12 cellular contexts compared by ENCODE assay signal in genomic region chr1:150513275-150513885, GRCh38. TPM values are rescaled to one million over a fixed set of nuclear protein-coding genes. Genes with fewer than 3 reads are reported as not detected.
A peak's percentile ranks its signal among the peaks of the same experiment; 100 is the strongest.
DNase-seq lines count a peak whose midpoint lies in the region; ATAC-seq and TF ChIP-seq lines count a peak whose summit lies in the region.
"Had no signal": no experiment of that assay in that cellular context is flagged by ENCODE, and none has a peak within 500 bp of the region (broad histone marks: within the 10 kb centered on the region; RNA-seq: fewer than 3 reads in every experiment).

No MANE protein-coding gene starts in this region.

- no peaks in the 10 kb centered on the region for H3K9me3 Mint-ChIP-seq in stimulated activated effector memory CD8-positive, alpha-beta T cell treated with anti-CD3 and anti-CD28 coated beads, Interleukin-12 subunit alpha, Interleukin-12 subunit beta, amount 100 ng/mL, for 72 hours
- H3K9me3 Mint-ChIP-seq in natural killer cell, result no peaks in the 10 kb centered on the region
- H3K9me3 Mint-ChIP-seq: activated T-cell treated with anti-CD3 and anti-CD28 coated beads, Interleukin-2, amount 50 U/mL, for 24 hours; mesothelial cell of epicardium had no signal

- H3K27ac Mint-ChIP-seq in stimulated activated effector memory CD8-positive, alpha-beta T cell treated with anti-CD3 and anti-CD28 coated beads, Interleukin-12 subunit alpha, Interleukin-12 subunit beta, amount 100 ng/mL, for 72 hours, result peak overlapping the region; percentile 54
- no peak overlapping the region for H3K27ac Mint-ChIP-seq in natural killer cell
- H3K27ac Mint-ChIP-seq: activated T-cell treated with anti-CD3 and anti-CD28 coated beads, Interleukin-2, amount 50 U/mL, for 24 hours; mesothelial cell of epicardium had no signal

- no peak for TF ChIP-seq CTCF in fibroblast of mammary gland (conservative IDR thresholded peaks at IDR 0.05; ENCODE audit: control insufficient read depth, insufficient read depth, low read depth, low read length)
- no peak for TF ChIP-seq CTCF in natural killer cell (IDR thresholded peaks at IDR 0.05)

- H3K36me3 Mint-ChIP-seq in stimulated activated effector memory CD8-positive, alpha-beta T cell treated with anti-CD3 and anti-CD28 coated beads, Interleukin-12 subunit alpha, Interleukin-12 subunit beta, amount 100 ng/mL, for 72 hours, result peaks cover 6% of the 10 kb centered on the region
- H3K36me3 Mint-ChIP-seq in natural killer cell, result no peaks in the 10 kb centered on the region

- no peaks in the 10 kb centered on the region for H3K27me3 Mint-ChIP-seq in natural killer cell (ENCODE audit: low read depth in 2 of 2)
- H3K27me3 Mint-ChIP-seq: activated T-cell treated with anti-CD3 and anti-CD28 coated beads, Interleukin-2, amount 50 U/mL, for 24 hours had no signal

- H3K4me1 Mint-ChIP-seq in stimulated activated effector memory CD8-positive, alpha-beta T cell treated with anti-CD3 and anti-CD28 coated beads, Interleukin-12 subunit alpha, Interleukin-12 subunit beta, amount 100 ng/mL, for 72 hours, result peaks cover 35% of the 10 kb centered on the region
- H3K4me1 Mint-ChIP-seq in natural killer cell, result peaks cover 8 to 22% of the 10 kb centered on the region in 2 donors

- ATAC-seq in stimulated activated effector memory CD8-positive, alpha-beta T cell treated with anti-CD3 and anti-CD28 coated beads, Interleukin-12 subunit alpha, Interleukin-12 subunit beta, amount 100 ng/mL, for 72 hours, result no peak
- ATAC-seq in natural killer cell, result no peak
- ATAC-seq in activated CD4-positive, CD25-positive, alpha-beta regulatory T cell treated with anti-CD3 and anti-CD28 coated beads, Interleukin-2, amount 50 U/mL, for 24 hours, result no peak

- intact Hi-C loops in natural killer cell (cut with micrococcal nuclease), result no loop called here

- DNase-seq in NCI-H524 (lab: John Stamatoyannopoulos, UW) (peak; percentile 26 to 55), NCI-H524 treated with DMSO at 0.1 percent for 48 hours (lab: John Stamatoyannopoulos, UW) (no peak), SHP77 treated with DMSO at 0.1 percent for 48 hours (lab: John Stamatoyannopoulos, UW) (peak; percentile 71), fibroblast of mammary gland (ENCODE audit: low read depth) (peak; percentile 24), natural killer cell (no peak)
- no peak for DNase-seq in stimulated activated effector memory CD8-positive, alpha-beta T cell treated with anti-CD3 and anti-CD28 coated beads, Interleukin-12 subunit alpha, Interleukin-12 subunit beta, amount 100 ng/mL, for 72 hours (ENCODE audit: low spot score in 2 of 2)
- DNase-seq in activated CD4-positive, alpha-beta T cell treated with anti-CD3 and anti-CD28 coated beads, Interleukin-2, amount 50 U/mL, for 1 hour, result no peak
- DNase-seq: activated T-cell treated with anti-CD3 and anti-CD28 coated beads, Interleukin-2, amount 50 U/mL, for 24 hours; Calu3; NCI-H187 had no signal

- H3K4me3 Mint-ChIP-seq in stimulated activated effector memory CD8-positive, alpha-beta T cell treated with anti-CD3 and anti-CD28 coated beads, Interleukin-12 subunit alpha, Interleukin-12 subunit beta, amount 100 ng/mL, for 72 hours, result no peak overlapping the region
- H3K4me3 Mint-ChIP-seq in natural killer cell, result no peak overlapping the region

- no peak overlapping the region for H3K4me3 ChIP-seq in fibroblast of mammary gland (ENCODE audit: control insufficient read depth, low read depth, low read length)

RNA-seq across cellular contexts. Expression of gene FALEC, which starts 2.2 kb away (rescaled TPM):
- not detected for total RNA-seq in natural killer cell

RNA-seq across cellular contexts. Expression of gene ECM1, which starts 5.5 kb away (rescaled TPM):
- under 1 TPM in 2 of 3 donors, not detected in 1; 0.42 to 0.43 TPM for total RNA-seq in natural killer cell

RNA-seq across cellular contexts. Expression of gene TARS2, which starts 26.2 kb away (rescaled TPM):
- total RNA-seq in natural killer cell, result 10 to 100 TPM; 34.7 to 50.0 (median 44.9) TPM

RNA-seq across cellular contexts. Expression of gene ADAMTSL4, which starts 35.8 kb away (rescaled TPM):
- 1 to 10 TPM; 1.7 to 2.9 (median 2.9) TPM for total RNA-seq in natural killer cell

Comparison
In these comparisons a context has a peak if more than half of its experiments do, and no peak if none do; other contexts are left out.
1. DNase-seq: peak in NCI-H524 (2 of 2), SHP77 treated with DMSO at 0.1 percent for 48 hours (single experiment) and fibroblast of mammary gland (single experiment); none in NCI-H524 treated with DMSO at 0.1 percent for 48 hours (single experiment), stimulated activated effector memory CD8-positive, alpha-beta T cell treated with anti-CD3 and anti-CD28 coated beads, Interleukin-12 subunit alpha, Interleukin-12 subunit beta, amount 100 ng/mL, for 72 hours (0 of 2), natural killer cell (single experiment) and activated CD4-positive, alpha-beta T cell treated with anti-CD3 and anti-CD28 coated beads, Interleukin-2, amount 50 U/mL, for 1 hour (single experiment).